In the genomic region with DNA sequence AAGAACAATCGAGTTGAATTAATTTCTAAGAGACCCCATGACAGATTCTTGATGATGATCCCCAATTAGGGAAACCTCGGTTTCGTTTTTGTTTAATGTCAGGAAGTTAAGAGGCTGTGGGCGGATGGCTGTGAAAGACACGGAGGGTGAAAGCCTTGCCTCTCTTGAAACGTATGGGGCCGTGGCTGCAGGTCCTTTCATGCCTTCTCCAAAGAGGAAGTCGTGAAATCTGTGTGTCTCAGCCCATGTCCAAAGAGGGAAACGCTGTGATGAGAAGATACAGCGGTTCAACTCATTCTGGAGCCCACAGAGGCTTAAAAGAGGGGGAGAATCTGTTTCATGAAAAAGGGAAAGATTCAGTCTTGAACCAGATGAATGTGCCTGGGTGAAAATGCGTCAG, we compare ENCODE assay signal across 8 cellular contexts. TPM values are rescaled to one million over a fixed set of nuclear protein-coding genes. Genes with fewer than 3 reads are reported as not detected.
DNase-seq lines count a peak whose midpoint lies in the region; ATAC-seq and TF ChIP-seq lines count a peak whose summit lies in the region.

No MANE protein-coding gene starts in this region.

- no peaks in the 10 kb centered on the region for H3K36me3 ChIP-seq in left lung

- peaks cover 48% of the 10 kb centered on the region for H3K4me1 Mint-ChIP-seq in activated CD4-positive, alpha-beta T cell treated with anti-CD3 and anti-CD28 coated beads, Interleukin-2, amount 10 ng/mL, durations not matched to agents 24 days and 14 days

- peak; percentile 41 for DNase-seq in GM10266 (ENCODE audit: extremely low spot score)
- peak; percentile 86 for DNase-seq in activated CD4-positive, alpha-beta T cell treated with anti-CD3 and anti-CD28 coated beads, Interleukin-2, amount 10 ng/mL, durations not matched to agents 24 days and 14 days
- peak in 1 of 2 donors; percentile 42 for DNase-seq in left lung
- DNase-seq in omental fat pad (ENCODE audit: low spot score): no peak
- DNase-seq in NCI-H1105 treated with DMSO at 0.1 percent for 48 hours (lab: John Stamatoyannopoulos, UW): no peak

- no peaks in the 10 kb centered on the region for H3K27me3 Mint-ChIP-seq in activated CD4-positive, alpha-beta T cell treated with anti-CD3 and anti-CD28 coated beads, Interleukin-2, amount 10 ng/mL, durations not matched to agents 24 days and 14 days

- H3K27ac Mint-ChIP-seq in activated CD4-positive, alpha-beta T cell treated with anti-CD3 and anti-CD28 coated beads, Interleukin-2, amount 10 ng/mL, durations not matched to agents 24 days and 14 days: peak overlapping the region; percentile 91

- no peak for TF ChIP-seq CTCF in GM10266 (IDR thresholded peaks at IDR 0.05; ENCODE audit: control insufficient read depth, insufficient read depth, low read depth, missing control alignments)
- TF ChIP-seq CTCF in left lung (IDR thresholded peaks at IDR 0.05): no peak
- TF ChIP-seq CTCF in omental fat pad (IDR thresholded peaks at IDR 0.05): no peak

- ATAC-seq in HG03064 (IDR thresholded peaks at IDR 0.05; ENCODE audit: low read depth, unreplicated experiment): peak; percentile 48
- ATAC-seq in left lung: peak; percentile 48
- ATAC-seq in GM19455 (IDR thresholded peaks at IDR 0.05; ENCODE audit: unreplicated experiment): no peak
- no peak for ATAC-seq in omental fat pad (ENCODE audit: low FRiP score)
- no peak for ATAC-seq in GM18873 (IDR thresholded peaks at IDR 0.05; ENCODE audit: low FRiP score, unreplicated experiment)

- peaks cover 4% of the 10 kb centered on the region for H3K36me3 Mint-ChIP-seq in activated CD4-positive, alpha-beta T cell treated with anti-CD3 and anti-CD28 coated beads, Interleukin-2, amount 10 ng/mL, durations not matched to agents 24 days and 14 days (ENCODE audit: low read depth)

- H3K4me1 ChIP-seq in left lung: peaks cover 0 to 3% of the 10 kb centered on the region in 2 donors

- H3K9me3 ChIP-seq in left lung: no peaks in the 10 kb centered on the region

- peak overlapping the region; percentile 75 for H3K4me3 Mint-ChIP-seq in activated CD4-positive, alpha-beta T cell treated with anti-CD3 and anti-CD28 coated beads, Interleukin-2, amount 10 ng/mL, durations not matched to agents 24 days and 14 days

- peak overlapping the region; percentile 26 to 35 for H3K27ac ChIP-seq in left lung

- H3K27me3 ChIP-seq in left lung: no peaks in the 10 kb centered on the region

- no peaks in the 10 kb centered on the region for H3K9me3 Mint-ChIP-seq in activated CD4-positive, alpha-beta T cell treated with anti-CD3 and anti-CD28 coated beads, Interleukin-2, amount 10 ng/mL, durations not matched to agents 24 days and 14 days

- intact Hi-C loops in activated CD4-positive, alpha-beta T cell treated with anti-CD3 and anti-CD28 coated beads, Interleukin-2, amount 10 ng/mL, durations not matched to agents 24 days and 14 days (cut with micrococcal nuclease): loop anchor here (1.0 to 10.0 kb wide), 4 partner anchors 11 to 320 kb away; a partner anchor contains a TSS
- intact Hi-C loops in left lung (cut with DNase I): no loop called here

- no peak overlapping the region for H3K4me3 ChIP-seq in left lung

RNA-seq across cellular contexts. Expression of a gene that starts 51.4 kb away (rescaled TPM):
- 93.4 and 96.2 TPM in 2 replicates for total RNA-seq in activated CD4-positive, alpha-beta T cell treated with anti-CD3 and anti-CD28 coated beads, Interleukin-2, amount 10 ng/mL, durations not matched to agents 24 days and 14 days
- 1 to 10 TPM; 4.7 to 8.1 TPM for total RNA-seq in left lung
- total RNA-seq in omental fat pad: 1 to 10 TPM in 2 of 4 donors, under 1 TPM in 2; 0.75 to 1.4 (median 1.0) TPM

Comparison
In these comparisons a context has a peak if more than half of its experiments do, and no peak if none do; other contexts are left out.
1. DNase-seq: peak in GM10266 (single experiment) and activated CD4-positive, alpha-beta T cell treated with anti-CD3 and anti-CD28 coated beads, Interleukin-2, amount 10 ng/mL, durations not matched to agents 24 days and 14 days (single experiment); none in omental fat pad (single experiment) and NCI-H1105 treated with DMSO at 0.1 percent for 48 hours (single experiment).
2. ATAC-seq: peak in HG03064 (single experiment) and left lung (single experiment); none in GM19455 (single experiment), omental fat pad (single experiment) and GM18873 (single experiment).
3. RNA of a gene that starts 51.4 kb away (total RNA-seq): 93.4 to 96.2 TPM in activated CD4-positive, alpha-beta T cell treated with anti-CD3 and anti-CD28 coated beads, Interleukin-2, amount 10 ng/mL, durations not matched to agents 24 days and 14 days; 4.7 to 8.1 TPM in left lung and 0.75 to 1.4 TPM in omental fat pad; every median in the first group is over 10 times any median in the second.